In genomic region chr16:88804552-88805339, GRCh38 we compare ENCODE assay signal across 8 cellular contexts. TPM values are rescaled to one million over a fixed set of nuclear protein-coding genes. Genes with fewer than 3 reads are reported as not detected.
DNase-seq lines count a peak whose midpoint lies in the region; ATAC-seq and TF ChIP-seq lines count a peak whose summit lies in the region.

No MANE protein-coding gene starts in this region.

- H3K4me3 ChIP-seq in AG04449 (ENCODE audit: low read depth, low read length) (peak overlapping the region; percentile 70), SJSA1 (peak overlapping the region; percentile 65), skin epidermis (peak overlapping the region; percentile 59 to 68 (median 62))

- TF ChIP-seq CTCF in AG04449 (IDR thresholded peaks at IDR 0.05; ENCODE audit: insufficient read depth, low read length, missing control alignments): no peak

- TF ChIP-seq POLR2A in GM18505 (IDR thresholded peaks at IDR 0.05; ENCODE audit: borderline replicate concordance, extremely low read depth, insufficient read depth, insufficient read length) (peak; percentile 44), erythroblast (IDR thresholded peaks at IDR 0.05; ENCODE audit: low read length) (no peak)

- H3K27ac ChIP-seq in SJSA1 (peak overlapping the region; percentile 28; the same call in 1 of the 2 replicates), skin epidermis (peak overlapping the region in 3 of 21 experiments; percentile 16 to 88 (median 50))

- DNase-seq in AG04449 (ENCODE audit: low read depth, low spot score) (no peak), SJSA1 (ENCODE audit: low read depth in 1 of 2, low spot score in 2 of 2) (no peak), erythroblast (lab: John Stamatoyannopoulos, UW) (peak; percentile 64 to 65), NCI-H446 (lab: John Stamatoyannopoulos, UW) (no peak), NOMO-1 (lab: John Stamatoyannopoulos, UW; ENCODE audit: unreplicated experiment in 2 of 2) (no peak)

- CTCF ChIA-PET in AG04449 (lab: Yijun Ruan, JAX): interaction anchor here (1.7 to 2.3 kb wide), 2 partner anchors 62 to 69 kb away, joined by 4 to 6 read pairs; no protein-coding TSS in a partner anchor

- H3K9me3 ChIP-seq in SJSA1 (replicated peaks): no peaks in the 10 kb centered on the region

- peaks cover 56% of the 10 kb centered on the region for H3K36me3 ChIP-seq in SJSA1

- H3K4me1 ChIP-seq in SJSA1 (replicated peaks): peaks cover 47% of the 10 kb centered on the region

- ATAC-seq in GM18505 (IDR thresholded peaks at IDR 0.05; ENCODE audit: unreplicated experiment) (no peak), HG03135 (IDR thresholded peaks at IDR 0.05; ENCODE audit: unreplicated experiment) (no peak)

- H3K27me3 ChIP-seq in SJSA1 (replicated peaks): no peaks in the 10 kb centered on the region

- POLR2A ChIA-PET in AG04449 (lab: Yijun Ruan, JAX): no interaction called here

RNA-seq across cellular contexts. Expression of gene CDT1, which starts 1.2 kb away (rescaled TPM):
- total RNA-seq in SJSA1 (2014; rRNA removed; shearing (Covaris generic)): 36.7 and 45.7 TPM in 2 replicates

RNA-seq across cellular contexts. Expression of gene APRT, which starts 7.0 kb away (rescaled TPM):
- 90.6 and 138 TPM in 2 replicates for total RNA-seq in SJSA1 (2014; rRNA removed; shearing (Covaris generic))

RNA-seq across cellular contexts. Expression of gene PIEZO1, which starts 19.7 kb away (rescaled TPM):
- total RNA-seq in SJSA1 (2014; rRNA removed; shearing (Covaris generic)): 142 and 181 TPM in 2 replicates

RNA-seq across cellular contexts. Expression of gene GALNS, which starts 52.0 kb away (rescaled TPM):
- 13.9 and 15.3 TPM in 2 replicates for total RNA-seq in SJSA1 (2014; rRNA removed; shearing (Covaris generic))

RNA-seq across cellular contexts. Expression of gene TRAPPC2L, which starts 52.2 kb away (rescaled TPM):
- total RNA-seq in SJSA1 (2014; rRNA removed; shearing (Covaris generic)): 17.3 and 27.5 TPM in 2 replicates

Comparison
In these comparisons a context has a peak if more than half of its experiments do, and no peak if none do; other contexts are left out.
1. DNase-seq: peak in erythroblast (2 of 2); none in AG04449 (single experiment), SJSA1 (0 of 2), NCI-H446 (0 of 2) and NOMO-1 (0 of 2).
2. Peak in every context shown above with its lines, with median percentiles within 50 percentile points of each other: H3K4me3 ChIP-seq.